Comparison of ENCODE assay signal across 10 cellular contexts in genomic region chr10:124279298-124279697, GRCh38.
"Had no signal": no experiment of that assay in that cellular context is flagged by ENCODE, and none has a peak within 500 bp of the region (broad histone marks: within the 10 kb centered on the region; RNA-seq: fewer than 3 reads in every experiment).

No MANE protein-coding gene starts in this region.

- DNase-seq: activated CD4-positive, alpha-beta T cell treated with anti-CD3 and anti-CD28 coated beads for 48 hours; activated naive CD4-positive, alpha-beta T cell; foreskin keratinocyte; left cardiac atrium; midbrain; right cardiac atrium; small intestine; T1000 had no signal

- ATAC-seq: foreskin keratinocyte; right cardiac atrium; stimulated activated effector memory CD8-positive, alpha-beta T cell treated with anti-CD3 and anti-CD28 coated beads, Interleukin-12 subunit alpha, Interleukin-12 subunit beta, amount 100 ng/mL, for 72 hours had no signal

- FAIRE-seq: bronchial epithelial cell, small intestine had no signal
